1 cellular context compared by ENCODE assay signal in genomic region chr10:110460111-110460809, GRCh38.
TF ChIP-seq lines count a peak whose summit lies in the region.

No MANE protein-coding gene starts in this region.

TF ChIP-seq in HepG2, 621 proteins besides CTCF, POLR2A, EP300 and RAD21 (continued from another document and continues in another):
- TF ChIP-seq ZBED4 (CRISPR knock-in tag; IDR thresholded peaks at IDR 0.05; ENCODE audit: borderline replicate concordance) (peak; percentile 73; the same call in 1 of the 2 replicates), TARDBP (CRISPR knock-in tag; IDR thresholded peaks at IDR 0.05) (no peak; the same call in 1 of the 2 replicates), ZBTB7A (CRISPR knock-in tag; IDR thresholded peaks at IDR 0.05) (no peak), DRAP1 (CRISPR knock-in tag; IDR thresholded peaks at IDR 0.05) (0 out of 2 replicates have a peak, but pooled peaks have one; percentile 11), ZEB1 (IDR thresholded peaks at IDR 0.05; ENCODE audit: insufficient replicate concordance, low read depth) (no peak), SATB2 (CRISPR knock-in tag; IDR thresholded peaks at IDR 0.05) (no peak), ZGPAT (CRISPR knock-in tag; IDR thresholded peaks at IDR 0.05) (0 out of 2 replicates have a peak, but pooled peaks have one; percentile 18), ELF3 (CRISPR knock-in tag; IDR thresholded peaks at IDR 0.05) (peak; percentile 74; the same call in 1 of the 2 replicates), ZSCAN21 (CRISPR knock-in tag; IDR thresholded peaks at IDR 0.05; ENCODE audit: borderline replicate concordance) (0 out of 2 replicates have a peak, but pooled peaks have one; percentile 40), ZNF878 (CRISPR knock-in tag; IDR thresholded peaks at IDR 0.05) (no peak), ZBTB38 (CRISPR knock-in tag; IDR thresholded peaks at IDR 0.05) (peak; percentile 31; the same call in 1 of the 2 replicates), ZFP91 (CRISPR knock-in tag; IDR thresholded peaks at IDR 0.05; ENCODE audit: borderline replicate concordance) (0 out of 2 replicates have a peak, but pooled peaks have one; percentile 34), ZNF501 (CRISPR knock-in tag; IDR thresholded peaks at IDR 0.05) (0 out of 2 replicates have a peak, but pooled peaks have one; percentile 30), TFAP4 (IDR thresholded peaks at IDR 0.05; ENCODE audit: borderline replicate concordance, low read depth) (peak; percentile 51; the same call in 1 of the 2 replicates), POLR2AphosphoS5 (IDR thresholded peaks at IDR 0.05; ENCODE audit: low read depth, low read length) (no peak), SP4 (CRISPR knock-in tag; IDR thresholded peaks at IDR 0.05) (0 out of 2 replicates have a peak, but pooled peaks have one; percentile 21), ZNF781 (CRISPR knock-in tag; IDR thresholded peaks at IDR 0.05; ENCODE audit: borderline replicate concordance, not compliant biosample characterization) (no peak), HIC2 (CRISPR knock-in tag; IDR thresholded peaks at IDR 0.05; ENCODE audit: low read depth) (peak; percentile 32; the same call in 1 of the 2 replicates), ZNF446 (CRISPR knock-in tag; IDR thresholded peaks at IDR 0.05) (no peak), FOXK1 (CRISPR knock-in tag; IDR thresholded peaks at IDR 0.05; ENCODE audit: borderline replicate concordance, low read depth) (0 out of 2 replicates have a peak, but pooled peaks have one; percentile 30), TBL1XR1 (IDR thresholded peaks at IDR 0.05; ENCODE audit: borderline replicate concordance, low read length, partially characterized antibody) (no peak), ZNF350 (CRISPR knock-in tag; IDR thresholded peaks at IDR 0.05; ENCODE audit: borderline replicate concordance, low read depth) (0 out of 2 replicates have a peak, but pooled peaks have one; percentile 44), ZFP41 (CRISPR knock-in tag; IDR thresholded peaks at IDR 0.05; ENCODE audit: borderline replicate concordance) (no peak), GATAD2A (CRISPR knock-in tag; IDR thresholded peaks at IDR 0.05) (peak; percentile 30; the same call in 1 of the 2 replicates), HDAC1 (CRISPR knock-in tag; IDR thresholded peaks at IDR 0.05) (peak; percentile 55), MAX (IDR thresholded peaks at IDR 0.05) (0 out of 2 replicates have a peak, but pooled peaks have one; percentile 32), ZNF143 (CRISPR knock-in tag; IDR thresholded peaks at IDR 0.05) (no peak), SAP130 (CRISPR knock-in tag; IDR thresholded peaks at IDR 0.05; ENCODE audit: low read depth) (peak; percentile 67), THAP11 (CRISPR knock-in tag; IDR thresholded peaks at IDR 0.05) (peak; percentile 49; the same call in 1 of the 2 replicates), ZNF687 (CRISPR knock-in tag; IDR thresholded peaks at IDR 0.05) (peak; percentile 86), ZNF788 (CRISPR knock-in tag; IDR thresholded peaks at IDR 0.05; ENCODE audit: borderline replicate concordance) (no peak), SP2 (CRISPR knock-in tag; IDR thresholded peaks at IDR 0.05) (0 out of 2 replicates have a peak, but pooled peaks have one; percentile 32), CENPT (CRISPR knock-in tag; IDR thresholded peaks at IDR 0.05; ENCODE audit: low read depth) (no peak), ZNF670 (CRISPR knock-in tag; IDR thresholded peaks at IDR 0.05; ENCODE audit: borderline replicate concordance) (no peak), ARID5B (CRISPR knock-in tag; IDR thresholded peaks at IDR 0.05) (peak; percentile 48), ELK4 (CRISPR knock-in tag; IDR thresholded peaks at IDR 0.05; ENCODE audit: borderline replicate concordance) (no peak), GABPB1 (CRISPR knock-in tag; IDR thresholded peaks at IDR 0.05) (peak; percentile 90), RXRB (CRISPR knock-in tag; IDR thresholded peaks at IDR 0.05; ENCODE audit: borderline replicate concordance) (peak; percentile 58; the same call in 1 of the 2 replicates), ZSCAN9 (CRISPR knock-in tag; IDR thresholded peaks at IDR 0.05; ENCODE audit: borderline replicate concordance) (0 out of 2 replicates have a peak, but pooled peaks have one; percentile 38)
